Comparison of ENCODE assay signal across 1 cellular context in the genomic region with DNA sequence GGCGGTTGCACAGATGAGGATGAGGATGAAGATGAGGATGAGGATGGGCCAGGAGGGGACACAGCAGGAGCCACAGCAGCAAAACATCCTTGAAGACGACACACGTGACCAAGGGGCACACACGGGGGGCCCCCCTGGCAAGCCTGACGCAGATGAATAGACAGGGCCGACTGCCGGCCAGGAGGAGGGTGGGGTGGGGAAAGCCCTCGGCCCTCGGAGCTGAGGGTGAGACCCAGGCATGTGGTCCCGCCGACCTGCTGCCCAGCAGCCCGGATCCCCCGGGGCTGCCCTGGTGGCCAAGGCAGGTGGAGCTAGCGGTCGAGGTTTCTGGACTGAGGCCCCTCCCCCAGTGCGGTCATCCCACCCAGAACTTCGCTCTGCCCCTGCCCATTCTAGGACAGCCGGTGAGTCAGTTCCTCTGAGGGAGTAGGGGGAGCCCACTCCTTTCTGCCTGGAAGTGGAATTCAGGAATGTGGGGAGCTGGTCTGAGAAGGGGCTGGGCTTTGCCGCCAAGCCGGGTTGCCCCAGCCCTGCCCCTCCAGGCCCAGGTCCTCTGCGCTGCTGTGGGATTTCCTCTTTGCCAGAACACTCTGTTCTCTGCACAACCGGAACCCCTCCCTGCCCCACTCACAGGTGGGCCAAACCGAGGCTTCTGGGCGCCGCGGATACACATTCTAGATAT.
TF ChIP-seq lines count a peak whose summit lies in the region.

No MANE protein-coding gene starts in this region.

TF ChIP-seq in A549, 52 proteins besides CTCF, POLR2A, EP300 and RAD21:
- no peak for TF ChIP-seq HOXB13 (CRISPR knock-in tag; IDR thresholded peaks at IDR 0.05; ENCODE audit: low read depth)
- no peak for TF ChIP-seq SREBF2 (IDR thresholded peaks at IDR 0.05)
- no peak for TF ChIP-seq RNF2 (IDR thresholded peaks at IDR 0.05; ENCODE audit: borderline replicate concordance, low read depth)
- no peak for TF ChIP-seq MAFK (IDR thresholded peaks at IDR 0.05; ENCODE audit: partially characterized antibody)
- TF ChIP-seq HEYL (CRISPR knock-in tag; IDR thresholded peaks at IDR 0.05): no peak
- TF ChIP-seq HDAC2 (IDR thresholded peaks at IDR 0.05): no peak
- TF ChIP-seq RFX5 (IDR thresholded peaks at IDR 0.05): no peak
- TF ChIP-seq NPAS2 (CRISPR knock-in tag; IDR thresholded peaks at IDR 0.05; ENCODE audit: borderline replicate concordance): no peak
- TF ChIP-seq, protein P1, sequence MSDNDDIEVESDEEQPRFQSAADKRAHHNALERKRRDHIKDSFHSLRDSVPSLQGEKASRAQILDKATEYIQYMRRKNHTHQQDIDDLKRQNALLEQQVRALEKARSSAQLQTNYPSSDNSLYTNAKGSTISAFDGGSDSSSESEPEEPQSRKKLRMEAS (IDR thresholded peaks at IDR 0.05): no peak
- no peak for TF ChIP-seq TFCP2L1 (CRISPR knock-in tag; IDR thresholded peaks at IDR 0.05)
- no peak for TF ChIP-seq FOSL2 (IDR thresholded peaks at IDR 0.05)
- no peak for TF ChIP-seq FOSL2 (CRISPR knock-in tag; IDR thresholded peaks at IDR 0.05)
- TF ChIP-seq, protein P2, sequence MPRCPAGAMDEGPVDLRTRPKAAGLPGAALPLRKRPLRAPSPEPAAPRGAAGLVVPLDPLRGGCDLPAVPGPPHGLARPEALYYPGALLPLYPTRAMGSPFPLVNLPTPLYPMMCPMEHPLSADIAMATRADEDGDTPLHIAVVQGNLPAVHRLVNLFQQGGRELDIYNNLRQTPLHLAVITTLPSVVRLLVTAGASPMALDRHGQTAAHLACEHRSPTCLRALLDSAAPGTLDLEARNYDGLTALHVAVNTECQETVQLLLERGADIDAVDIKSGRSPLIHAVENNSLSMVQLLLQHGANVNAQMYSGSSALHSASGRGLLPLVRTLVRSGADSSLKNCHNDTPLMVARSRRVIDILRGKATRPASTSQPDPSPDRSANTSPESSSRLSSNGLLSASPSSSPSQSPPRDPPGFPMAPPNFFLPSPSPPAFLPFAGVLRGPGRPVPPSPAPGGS (IDR thresholded peaks at IDR 0.05): no peak
- TF ChIP-seq ZFP36 (IDR thresholded peaks at IDR 0.05; ENCODE audit: borderline replicate concordance, partially characterized antibody): no peak
- TF ChIP-seq KDM1A (IDR thresholded peaks at IDR 0.05; ENCODE audit: low read depth): no peak
- no peak for TF ChIP-seq HOXB5 (CRISPR knock-in tag; IDR thresholded peaks at IDR 0.05)
- TF ChIP-seq SMC3 (IDR thresholded peaks at IDR 0.05): no peak
- TF ChIP-seq CHD4 (IDR thresholded peaks at IDR 0.05; ENCODE audit: borderline replicate concordance): no peak
- no peak for TF ChIP-seq ZC3H11A (IDR thresholded peaks at IDR 0.05)
- no peak for TF ChIP-seq CBX8 (IDR thresholded peaks at IDR 0.05)
- no peak for TF ChIP-seq FOSB (CRISPR knock-in tag; IDR thresholded peaks at IDR 0.05)
